ENCODE assay signal across 9 cellular contexts in the genomic region with DNA sequence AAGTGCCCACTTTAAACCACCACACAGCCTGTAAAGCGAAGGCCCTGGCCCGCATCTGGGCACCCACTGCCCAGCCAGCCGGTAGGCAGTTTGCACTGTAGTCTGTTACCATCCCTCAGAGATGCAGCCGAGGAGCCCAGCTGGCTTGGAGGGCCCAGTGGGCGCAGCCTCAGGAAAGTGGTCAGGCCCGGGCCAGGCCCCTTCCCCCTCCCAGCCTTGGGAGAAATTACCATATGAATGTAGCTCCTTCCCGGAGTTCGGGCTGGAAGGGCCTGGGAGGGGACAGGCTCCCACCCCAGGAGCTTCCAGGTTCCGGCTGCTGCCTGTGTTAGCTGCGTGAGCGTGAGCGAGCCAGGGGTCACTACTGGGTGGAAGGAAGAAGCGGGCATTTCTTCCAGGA.
DNase-seq lines count a peak whose midpoint lies in the region; ATAC-seq and TF ChIP-seq lines count a peak whose summit lies in the region.
"Had no signal": no experiment of that assay in that cellular context is flagged by ENCODE, and none has a peak within 500 bp of the region (broad histone marks: within the 10 kb centered on the region; RNA-seq: fewer than 3 reads in every experiment).

No MANE protein-coding gene starts in this region.

- H3K4me2 ChIP-seq in DND-41 (ENCODE audit: insufficient read depth, low read length): peak overlapping the region; percentile 63

- H3K9ac ChIP-seq in DND-41 (ENCODE audit: low read depth, low read length) (peak overlapping the region; percentile 46), SK-N-MC (ENCODE audit: insufficient read length) (no peak overlapping the region)

- H3K9me3 ChIP-seq in DND-41 (ENCODE audit: insufficient read depth, low read length, severe bottlenecking): no peaks in the 10 kb centered on the region
- H3K9me3 ChIP-seq in SK-N-MC (ENCODE audit: low read depth, low read length): no peaks in the 10 kb centered on the region
- H3K9me3 ChIP-seq in cardiac muscle cell (ENCODE audit: low read depth): no peaks in the 10 kb centered on the region
- no peaks in the 10 kb centered on the region for H3K9me3 ChIP-seq in neutrophil

- no peak for TF ChIP-seq CTCF in DND-41 (IDR thresholded peaks at IDR 0.05; ENCODE audit: borderline replicate concordance, extremely low read depth, low read length, poor library complexity, severe bottlenecking)
- no peak for TF ChIP-seq CTCF in cardiac muscle cell (IDR thresholded peaks at IDR 0.05; ENCODE audit: low read depth, low read length)
- TF ChIP-seq CTCF in neutrophil (IDR thresholded peaks at IDR 0.05): no peak

- H3K4me3 ChIP-seq in DND-41 (ENCODE audit: low read depth in 1 of 2, low read length in 2 of 2): peak overlapping the region in 1 of 2 experiments; percentile 37; a peak in 2 of 4 replicates
- H3K4me3 ChIP-seq in SK-N-MC: peak overlapping the region; percentile 49; the same call in 1 of the 2 replicates
- H3K4me3 ChIP-seq in cardiac muscle cell: no peak overlapping the region
- peak overlapping the region; percentile 54 to 64 for H3K4me3 ChIP-seq in neutrophil (ENCODE audit: low read depth in 1 of 2, low read length in 1 of 2)

- DNase-seq in DND-41: no peak
- DNase-seq in SK-N-MC (ENCODE audit: low read depth, low spot score): no peak
- peak in 1 of 2 donors; percentile 61 for DNase-seq in cardiac muscle cell (ENCODE audit: low read depth in 1 of 2, low spot score in 1 of 2)
- no peak for DNase-seq in NCI-H510A treated with DMSO at 0.1 percent for 48 hours (lab: John Stamatoyannopoulos, UW)
- no peak for DNase-seq in NCI-H2081 treated with DMSO at 0.1 percent for 48 hours (lab: John Stamatoyannopoulos, UW)
- no peak for DNase-seq in DMS153 treated with DMSO at 0.1 percent for 48 hours (lab: John Stamatoyannopoulos, UW; ENCODE audit: unreplicated experiment)
- no peak for DNase-seq in effector CD8-positive, alpha-beta T cell (lab: John Stamatoyannopoulos, UW)
- DNase-seq: cortex of kidney had no signal

- H3K27me3 ChIP-seq in DND-41 (ENCODE audit: insufficient read depth, low read length, poor library complexity): no peaks in the 10 kb centered on the region
- no peaks in the 10 kb centered on the region for H3K27me3 ChIP-seq in cardiac muscle cell
- H3K27me3 ChIP-seq in neutrophil: no peaks in the 10 kb centered on the region

- peaks cover 84% of the 10 kb centered on the region for H3K4me1 ChIP-seq in DND-41 (ENCODE audit: insufficient read depth, low read length)
- peaks cover 64% of the 10 kb centered on the region for H3K4me1 ChIP-seq in cardiac muscle cell (ENCODE audit: low read depth)
- peaks cover 71 to 73% of the 10 kb centered on the region in 2 experiments for H3K4me1 ChIP-seq in neutrophil (ENCODE audit: control insufficient read depth in 1 of 2, insufficient read depth in 1 of 2, low read depth in 1 of 2, low read length in 1 of 2)

- H4K20me1 ChIP-seq in DND-41 (ENCODE audit: insufficient read depth, low read length): peaks cover 87% of the 10 kb centered on the region

- no peak; the same call in 2 of the 3 replicates for ATAC-seq in DND-41 (ENCODE audit: insufficient read depth, low read depth)

- H2AFZ ChIP-seq in DND-41 (ENCODE audit: low read depth, low read length): no peak overlapping the region

- H3K27ac ChIP-seq in DND-41 (ENCODE audit: low read length): peak overlapping the region; percentile 86
- H3K27ac ChIP-seq in SK-N-MC: peak overlapping the region; percentile 64; the same call in 1 of the 2 replicates
- H3K27ac ChIP-seq in cardiac muscle cell: peak overlapping the region; percentile 96
- peak overlapping the region; percentile 100 for H3K27ac ChIP-seq in neutrophil

- H3K36me3 ChIP-seq in DND-41 (ENCODE audit: insufficient read depth, low read length): peaks cover 75% of the 10 kb centered on the region
- no peaks in the 10 kb centered on the region for H3K36me3 ChIP-seq in SK-N-MC (ENCODE audit: insufficient read depth, low read length)
- no peaks in the 10 kb centered on the region for H3K36me3 ChIP-seq in cardiac muscle cell
- no peaks in the 10 kb centered on the region for H3K36me3 ChIP-seq in neutrophil

- H3K79me2 ChIP-seq in DND-41 (ENCODE audit: insufficient read depth, low read length): peaks cover 98% of the 10 kb centered on the region
